ENCODE assay signal across 1 cellular context in the genomic region with DNA sequence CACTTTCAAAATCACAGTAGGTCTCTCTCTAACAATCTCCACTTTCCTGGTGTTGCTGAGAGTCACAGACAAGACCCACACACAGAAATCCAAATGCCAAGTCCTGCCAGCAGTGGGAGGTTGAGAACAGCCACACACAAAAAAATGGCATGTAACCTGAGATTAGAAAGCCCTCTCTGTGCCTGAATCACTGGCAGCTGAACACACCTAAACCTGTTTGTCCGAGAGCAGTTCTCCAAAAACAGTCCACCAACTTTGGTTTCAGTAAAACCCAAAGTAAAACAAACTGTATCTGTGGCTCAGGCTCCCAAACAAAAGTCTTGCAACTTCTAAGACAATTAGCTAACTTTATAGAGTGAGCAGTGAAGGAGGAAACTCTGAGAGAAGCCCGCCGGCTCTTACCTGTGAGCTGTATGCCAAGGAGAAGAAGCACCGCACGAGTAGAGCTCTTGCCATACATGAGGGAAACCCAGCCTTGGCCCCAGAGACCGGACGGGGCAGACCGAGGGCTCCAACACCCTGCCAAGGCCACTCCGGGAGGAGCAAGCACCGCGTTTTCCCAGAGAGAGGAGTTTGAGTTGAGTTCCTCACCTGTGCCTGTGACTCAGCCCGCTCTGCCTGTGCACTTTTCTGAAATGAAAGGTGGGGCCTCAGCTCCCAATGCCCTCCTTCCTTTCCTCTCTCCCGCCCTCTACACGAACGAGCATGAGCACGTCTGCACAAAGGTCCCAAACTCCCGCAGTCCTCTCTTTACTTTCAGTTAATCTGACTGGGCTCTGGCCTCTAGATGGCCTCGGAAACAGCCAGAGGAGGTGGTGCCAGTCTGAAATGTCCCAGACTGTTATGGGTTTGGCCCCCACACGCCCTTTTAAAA.
TF ChIP-seq lines count a peak whose summit lies in the region.

A gene (minus strand): TSS at position 604 of the 874 bp plus-strand sequence. CDS start 144 bp downstream, at position 460.

TF ChIP-seq in HepG2, 621 proteins besides CTCF, POLR2A, EP300 and RAD21 (continued from another document and continues in another):
- TF ChIP-seq, protein P1, sequence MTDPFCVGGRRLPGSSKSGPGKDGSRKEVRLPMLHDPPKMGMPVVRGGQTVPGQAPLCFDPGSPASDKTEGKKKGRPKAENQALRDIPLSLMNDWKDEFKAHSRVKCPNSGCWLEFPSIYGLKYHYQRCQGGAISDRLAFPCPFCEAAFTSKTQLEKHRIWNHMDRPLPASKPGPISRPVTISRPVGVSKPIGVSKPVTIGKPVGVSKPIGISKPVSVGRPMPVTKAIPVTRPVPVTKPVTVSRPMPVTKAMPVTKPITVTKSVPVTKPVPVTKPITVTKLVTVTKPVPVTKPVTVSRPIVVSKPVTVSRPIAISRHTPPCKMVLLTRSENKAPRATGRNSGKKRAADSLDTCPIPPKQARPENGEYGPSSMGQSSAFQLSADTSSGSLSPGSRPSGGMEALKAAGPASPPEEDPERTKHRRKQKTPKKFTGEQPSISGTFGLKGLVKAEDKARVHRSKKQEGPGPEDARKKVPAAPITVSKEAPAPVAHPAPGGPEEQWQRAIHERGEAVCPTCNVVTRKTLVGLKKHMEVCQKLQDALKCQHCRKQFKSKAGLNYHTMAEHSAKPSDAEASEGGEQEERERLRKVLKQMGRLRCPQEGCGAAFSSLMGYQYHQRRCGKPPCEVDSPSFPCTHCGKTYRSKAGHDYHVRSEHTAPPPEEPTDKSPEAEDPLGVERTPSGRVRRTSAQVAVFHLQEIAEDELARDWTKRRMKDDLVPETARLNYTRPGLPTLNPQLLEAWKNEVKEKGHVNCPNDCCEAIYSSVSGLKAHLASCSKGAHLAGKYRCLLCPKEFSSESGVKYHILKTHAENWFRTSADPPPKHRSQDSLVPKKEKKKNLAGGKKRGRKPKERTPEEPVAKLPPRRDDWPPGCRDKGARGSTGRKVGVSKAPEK (CRISPR knock-in tag; IDR thresholded peaks at IDR 0.05; ENCODE audit: borderline replicate concordance), result no peak
- TF ChIP-seq ZNF772 (CRISPR knock-in tag; IDR thresholded peaks at IDR 0.05), result 0 out of 2 replicates have a peak, but pooled peaks have one; percentile 49
- TF ChIP-seq MAFG (CRISPR knock-in tag; IDR thresholded peaks at IDR 0.05), result no peak
- no peak for TF ChIP-seq ZNF282 (IDR thresholded peaks at IDR 0.05; ENCODE audit: partially characterized antibody)
- TF ChIP-seq TAF1 (CRISPR knock-in tag; IDR thresholded peaks at IDR 0.05), result peak; percentile 60; the same call in 1 of the 2 replicates
- TF ChIP-seq ZNF331 (CRISPR knock-in tag; IDR thresholded peaks at IDR 0.05), result no peak
- 0 out of 2 replicates have a peak, but pooled peaks have one; percentile 16 for TF ChIP-seq ZNF232 (CRISPR knock-in tag; IDR thresholded peaks at IDR 0.05; ENCODE audit: borderline replicate concordance)
- no peak for TF ChIP-seq RNF2 (conservative IDR thresholded peaks at IDR 0.05; ENCODE audit: low read depth)
- TF ChIP-seq MYNN (CRISPR knock-in tag; IDR thresholded peaks at IDR 0.05; ENCODE audit: low read depth), result no peak
- TF ChIP-seq, protein P2, sequence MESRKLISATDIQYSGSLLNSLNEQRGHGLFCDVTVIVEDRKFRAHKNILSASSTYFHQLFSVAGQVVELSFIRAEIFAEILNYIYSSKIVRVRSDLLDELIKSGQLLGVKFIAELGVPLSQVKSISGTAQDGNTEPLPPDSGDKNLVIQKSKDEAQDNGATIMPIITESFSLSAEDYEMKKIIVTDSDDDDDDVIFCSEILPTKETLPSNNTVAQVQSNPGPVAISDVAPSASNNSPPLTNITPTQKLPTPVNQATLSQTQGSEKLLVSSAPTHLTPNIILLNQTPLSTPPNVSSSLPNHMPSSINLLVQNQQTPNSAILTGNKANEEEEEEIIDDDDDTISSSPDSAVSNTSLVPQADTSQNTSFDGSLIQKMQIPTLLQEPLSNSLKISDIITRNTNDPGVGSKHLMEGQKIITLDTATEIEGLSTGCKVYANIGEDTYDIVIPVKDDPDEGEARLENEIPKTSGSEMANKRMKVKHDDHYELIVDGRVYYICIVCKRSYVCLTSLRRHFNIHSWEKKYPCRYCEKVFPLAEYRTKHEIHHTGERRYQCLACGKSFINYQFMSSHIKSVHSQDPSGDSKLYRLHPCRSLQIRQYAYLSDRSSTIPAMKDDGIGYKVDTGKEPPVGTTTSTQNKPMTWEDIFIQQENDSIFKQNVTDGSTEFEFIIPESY (CRISPR knock-in tag; IDR thresholded peaks at IDR 0.05), result no peak
- peak; percentile 59 for TF ChIP-seq SALL1 (CRISPR knock-in tag; IDR thresholded peaks at IDR 0.05)
- peak; percentile 39; the same call in 1 of the 2 replicates for TF ChIP-seq ZNF768 (CRISPR knock-in tag; IDR thresholded peaks at IDR 0.05)
- TF ChIP-seq, protein P3, sequence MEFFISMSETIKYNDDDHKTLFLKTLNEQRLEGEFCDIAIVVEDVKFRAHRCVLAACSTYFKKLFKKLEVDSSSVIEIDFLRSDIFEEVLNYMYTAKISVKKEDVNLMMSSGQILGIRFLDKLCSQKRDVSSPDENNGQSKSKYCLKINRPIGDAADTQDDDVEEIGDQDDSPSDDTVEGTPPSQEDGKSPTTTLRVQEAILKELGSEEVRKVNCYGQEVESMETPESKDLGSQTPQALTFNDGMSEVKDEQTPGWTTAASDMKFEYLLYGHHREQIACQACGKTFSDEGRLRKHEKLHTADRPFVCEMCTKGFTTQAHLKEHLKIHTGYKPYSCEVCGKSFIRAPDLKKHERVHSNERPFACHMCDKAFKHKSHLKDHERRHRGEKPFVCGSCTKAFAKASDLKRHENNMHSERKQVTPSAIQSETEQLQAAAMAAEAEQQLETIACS (CRISPR knock-in tag; IDR thresholded peaks at IDR 0.05), result no peak
- 0 out of 2 replicates have a peak, but pooled peaks have one; percentile 27 for TF ChIP-seq KMT2B (CRISPR knock-in tag; IDR thresholded peaks at IDR 0.05)
- no peak for TF ChIP-seq ETV6 (CRISPR knock-in tag; conservative IDR thresholded peaks at IDR 0.05)
- TF ChIP-seq ZFP36 (IDR thresholded peaks at IDR 0.05; ENCODE audit: borderline replicate concordance, low read depth, low read length, partially characterized antibody), result no peak
- no peak; the same call in 1 of the 2 replicates for TF ChIP-seq HNF4A (CRISPR knock-in tag; IDR thresholded peaks at IDR 0.05)
- TF ChIP-seq MEF2D (CRISPR knock-in tag; IDR thresholded peaks at IDR 0.05), result no peak; the same call in 1 of the 2 replicates
- TF ChIP-seq, protein P4, sequence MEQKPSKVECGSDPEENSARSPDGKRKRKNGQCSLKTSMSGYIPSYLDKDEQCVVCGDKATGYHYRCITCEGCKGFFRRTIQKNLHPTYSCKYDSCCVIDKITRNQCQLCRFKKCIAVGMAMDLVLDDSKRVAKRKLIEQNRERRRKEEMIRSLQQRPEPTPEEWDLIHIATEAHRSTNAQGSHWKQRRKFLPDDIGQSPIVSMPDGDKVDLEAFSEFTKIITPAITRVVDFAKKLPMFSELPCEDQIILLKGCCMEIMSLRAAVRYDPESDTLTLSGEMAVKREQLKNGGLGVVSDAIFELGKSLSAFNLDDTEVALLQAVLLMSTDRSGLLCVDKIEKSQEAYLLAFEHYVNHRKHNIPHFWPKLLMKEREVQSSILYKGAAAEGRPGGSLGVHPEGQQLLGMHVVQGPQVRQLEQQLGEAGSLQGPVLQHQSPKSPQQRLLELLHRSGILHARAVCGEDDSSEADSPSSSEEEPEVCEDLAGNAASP (CRISPR knock-in tag; IDR thresholded peaks at IDR 0.05; ENCODE audit: borderline replicate concordance), result no peak
- TF ChIP-seq ERF (CRISPR knock-in tag; IDR thresholded peaks at IDR 0.05), result peak; percentile 51; the same call in 1 of the 2 replicates
- TF ChIP-seq TBX2 (CRISPR knock-in tag; IDR thresholded peaks at IDR 0.05; ENCODE audit: borderline replicate concordance), result peak; percentile 65
- no peak for TF ChIP-seq CCDC6 (CRISPR knock-in tag; IDR thresholded peaks at IDR 0.05)
- TF ChIP-seq ZNF136 (CRISPR knock-in tag; IDR thresholded peaks at IDR 0.05; ENCODE audit: low read depth), result no peak
- TF ChIP-seq, protein P5, sequence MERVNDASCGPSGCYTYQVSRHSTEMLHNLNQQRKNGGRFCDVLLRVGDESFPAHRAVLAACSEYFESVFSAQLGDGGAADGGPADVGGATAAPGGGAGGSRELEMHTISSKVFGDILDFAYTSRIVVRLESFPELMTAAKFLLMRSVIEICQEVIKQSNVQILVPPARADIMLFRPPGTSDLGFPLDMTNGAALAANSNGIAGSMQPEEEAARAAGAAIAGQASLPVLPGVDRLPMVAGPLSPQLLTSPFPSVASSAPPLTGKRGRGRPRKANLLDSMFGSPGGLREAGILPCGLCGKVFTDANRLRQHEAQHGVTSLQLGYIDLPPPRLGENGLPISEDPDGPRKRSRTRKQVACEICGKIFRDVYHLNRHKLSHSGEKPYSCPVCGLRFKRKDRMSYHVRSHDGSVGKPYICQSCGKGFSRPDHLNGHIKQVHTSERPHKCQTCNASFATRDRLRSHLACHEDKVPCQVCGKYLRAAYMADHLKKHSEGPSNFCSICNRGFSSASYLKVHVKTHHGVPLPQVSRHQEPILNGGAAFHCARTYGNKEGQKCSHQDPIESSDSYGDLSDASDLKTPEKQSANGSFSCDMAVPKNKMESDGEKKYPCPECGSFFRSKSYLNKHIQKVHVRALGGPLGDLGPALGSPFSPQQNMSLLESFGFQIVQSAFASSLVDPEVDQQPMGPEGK (CRISPR knock-in tag; IDR thresholded peaks at IDR 0.05), result 0 out of 2 replicates have a peak, but pooled peaks have one; percentile 36
- TF ChIP-seq ZNF180 (CRISPR knock-in tag; IDR thresholded peaks at IDR 0.05; ENCODE audit: borderline replicate concordance, low read depth), result no peak
- no peak for TF ChIP-seq FOXP1 (IDR thresholded peaks at IDR 0.05)
- no peak for TF ChIP-seq FOXP1 (CRISPR knock-in tag; IDR thresholded peaks at IDR 0.05)
- no peak for TF ChIP-seq TSC22D2 (CRISPR knock-in tag; IDR thresholded peaks at IDR 0.05; ENCODE audit: borderline replicate concordance)
- TF ChIP-seq SIX4 (CRISPR knock-in tag; IDR thresholded peaks at IDR 0.05), result no peak
- no peak for TF ChIP-seq ZNF337 (CRISPR knock-in tag; IDR thresholded peaks at IDR 0.05; ENCODE audit: borderline replicate concordance, low read depth)
- no peak for TF ChIP-seq ZNF713 (CRISPR knock-in tag; IDR thresholded peaks at IDR 0.05)
- TF ChIP-seq KLF13 (CRISPR knock-in tag; IDR thresholded peaks at IDR 0.05), result no peak
- no peak for TF ChIP-seq KDM4B (CRISPR knock-in tag; IDR thresholded peaks at IDR 0.05)
- no peak for TF ChIP-seq ZNF224 (CRISPR knock-in tag; IDR thresholded peaks at IDR 0.05)
- TF ChIP-seq, protein P6, sequence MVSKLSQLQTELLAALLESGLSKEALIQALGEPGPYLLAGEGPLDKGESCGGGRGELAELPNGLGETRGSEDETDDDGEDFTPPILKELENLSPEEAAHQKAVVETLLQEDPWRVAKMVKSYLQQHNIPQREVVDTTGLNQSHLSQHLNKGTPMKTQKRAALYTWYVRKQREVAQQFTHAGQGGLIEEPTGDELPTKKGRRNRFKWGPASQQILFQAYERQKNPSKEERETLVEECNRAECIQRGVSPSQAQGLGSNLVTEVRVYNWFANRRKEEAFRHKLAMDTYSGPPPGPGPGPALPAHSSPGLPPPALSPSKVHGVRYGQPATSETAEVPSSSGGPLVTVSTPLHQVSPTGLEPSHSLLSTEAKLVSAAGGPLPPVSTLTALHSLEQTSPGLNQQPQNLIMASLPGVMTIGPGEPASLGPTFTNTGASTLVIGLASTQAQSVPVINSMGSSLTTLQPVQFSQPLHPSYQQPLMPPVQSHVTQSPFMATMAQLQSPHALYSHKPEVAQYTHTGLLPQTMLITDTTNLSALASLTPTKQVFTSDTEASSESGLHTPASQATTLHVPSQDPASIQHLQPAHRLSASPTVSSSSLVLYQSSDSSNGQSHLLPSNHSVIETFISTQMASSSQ (IDR thresholded peaks at IDR 0.05; ENCODE audit: low read depth), result no peak
- TF ChIP-seq, protein P6 (CRISPR knock-in tag; IDR thresholded peaks at IDR 0.05; ENCODE audit: borderline replicate concordance), result no peak
- TF ChIP-seq TARDBP (CRISPR knock-in tag; IDR thresholded peaks at IDR 0.05), result no peak
- no peak for TF ChIP-seq ZNF563 (CRISPR knock-in tag; IDR thresholded peaks at IDR 0.05)
- no peak for TF ChIP-seq HOXA7 (CRISPR knock-in tag; IDR thresholded peaks at IDR 0.05)
- TF ChIP-seq, protein P7, sequence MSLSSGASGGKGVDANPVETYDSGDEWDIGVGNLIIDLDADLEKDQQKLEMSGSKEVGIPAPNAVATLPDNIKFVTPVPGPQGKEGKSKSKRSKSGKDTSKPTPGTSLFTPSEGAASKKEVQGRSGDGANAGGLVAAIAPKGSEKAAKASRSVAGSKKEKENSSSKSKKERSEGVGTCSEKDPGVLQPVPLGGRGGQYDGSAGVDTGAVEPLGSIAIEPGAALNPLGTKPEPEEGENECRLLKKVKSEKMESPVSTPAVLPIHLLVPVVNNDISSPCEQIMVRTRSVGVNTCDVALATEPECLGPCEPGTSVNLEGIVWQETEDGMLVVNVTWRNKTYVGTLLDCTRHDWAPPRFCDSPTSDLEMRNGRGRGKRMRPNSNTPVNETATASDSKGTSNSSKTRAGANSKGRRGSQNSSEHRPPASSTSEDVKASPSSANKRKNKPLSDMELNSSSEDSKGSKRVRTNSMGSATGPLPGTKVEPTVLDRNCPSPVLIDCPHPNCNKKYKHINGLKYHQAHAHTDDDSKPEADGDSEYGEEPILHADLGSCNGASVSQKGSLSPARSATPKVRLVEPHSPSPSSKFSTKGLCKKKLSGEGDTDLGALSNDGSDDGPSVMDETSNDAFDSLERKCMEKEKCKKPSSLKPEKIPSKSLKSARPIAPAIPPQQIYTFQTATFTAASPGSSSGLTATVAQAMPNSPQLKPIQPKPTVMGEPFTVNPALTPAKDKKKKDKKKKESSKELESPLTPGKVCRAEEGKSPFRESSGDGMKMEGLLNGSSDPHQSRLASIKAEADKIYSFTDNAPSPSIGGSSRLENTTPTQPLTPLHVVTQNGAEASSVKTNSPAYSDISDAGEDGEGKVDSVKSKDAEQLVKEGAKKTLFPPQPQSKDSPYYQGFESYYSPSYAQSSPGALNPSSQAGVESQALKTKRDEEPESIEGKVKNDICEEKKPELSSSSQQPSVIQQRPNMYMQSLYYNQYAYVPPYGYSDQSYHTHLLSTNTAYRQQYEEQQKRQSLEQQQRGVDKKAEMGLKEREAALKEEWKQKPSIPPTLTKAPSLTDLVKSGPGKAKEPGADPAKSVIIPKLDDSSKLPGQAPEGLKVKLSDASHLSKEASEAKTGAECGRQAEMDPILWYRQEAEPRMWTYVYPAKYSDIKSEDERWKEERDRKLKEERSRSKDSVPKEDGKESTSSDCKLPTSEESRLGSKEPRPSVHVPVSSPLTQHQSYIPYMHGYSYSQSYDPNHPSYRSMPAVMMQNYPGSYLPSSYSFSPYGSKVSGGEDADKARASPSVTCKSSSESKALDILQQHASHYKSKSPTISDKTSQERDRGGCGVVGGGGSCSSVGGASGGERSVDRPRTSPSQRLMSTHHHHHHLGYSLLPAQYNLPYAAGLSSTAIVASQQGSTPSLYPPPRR (CRISPR knock-in tag; IDR thresholded peaks at IDR 0.05; ENCODE audit: borderline replicate concordance), result no peak
